ENCODE assay signal across 23 cellular contexts in the genomic region with DNA sequence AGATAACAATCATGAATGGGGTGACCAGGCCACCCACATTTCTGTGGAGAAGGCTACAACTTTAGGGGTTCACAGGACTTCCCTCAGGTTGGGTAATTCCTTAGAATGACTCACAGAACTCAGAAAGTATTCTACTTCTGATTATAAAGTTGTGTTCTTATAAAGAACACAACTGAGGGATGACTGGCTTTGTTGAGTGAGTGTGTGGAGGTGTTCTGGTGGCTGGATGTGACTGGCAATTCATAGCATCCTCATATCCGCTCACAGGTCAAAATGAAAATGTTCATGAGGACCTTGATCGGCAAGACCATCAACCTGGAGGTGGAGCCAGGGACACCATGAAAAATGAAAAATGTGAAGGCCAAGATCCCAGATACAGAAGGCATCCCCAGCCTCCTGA.
"Had no signal": no experiment of that assay in that cellular context is flagged by ENCODE, and none has a peak within 500 bp of the region (broad histone marks: within the 10 kb centered on the region; RNA-seq: fewer than 3 reads in every experiment).

No MANE protein-coding gene starts in this region.

- DNase-seq: activated B cell treated with CpG ODN at 0.5 μM for 24 hours; activated CD4-positive, alpha-beta T cell treated with anti-CD3 and anti-CD28 coated beads, Interleukin-2, amount 10 ng/mL, durations not matched to agents 7 days and 5 days; activated CD8-positive, alpha-beta memory T cell treated with anti-CD3 and anti-CD28 coated beads, Interleukin-2, amount 10 ng/mL, durations not matched to agents 7 days and 5 days; activated effector memory CD4-positive, alpha-beta T cell treated with anti-CD3 and anti-CD28 coated beads, Interleukin-2, amount 50 U/mL, for 16 hours; activated naive CD4-positive, alpha-beta T cell treated with Interleukin-2 at 50 U/mL for 16 hours; activated naive CD8-positive, alpha-beta T cell treated with anti-CD3 and anti-CD28 coated beads, Interleukin-2, amount 10 ng/mL, durations not matched to agents 7 days and 5 days; aorta; central memory CD4-positive, alpha-beta T cell; IMR-90; Kasumi-1; KBM-7; NCI-H1105 treated with DMSO at 0.1 percent for 48 hours; NCI-H1436 treated with DMSO at 0.1 percent for 48 hours; NCI-H187; NCI-H2081; NCI-H524; PC-3; SHP77 treated with DMSO at 0.1 percent for 48 hours; T-helper 17 cell; T1000 had no signal

- H3K4me3 Mint-ChIP-seq: activated B cell treated with CpG ODN at 0.5 μM for 24 hours; activated CD4-positive, alpha-beta T cell treated with anti-CD3 and anti-CD28 coated beads, Interleukin-2, amount 10 ng/mL, durations not matched to agents 7 days and 5 days; activated CD8-positive, alpha-beta memory T cell treated with anti-CD3 and anti-CD28 coated beads, Interleukin-2, amount 10 ng/mL, durations not matched to agents 7 days and 5 days; activated naive CD8-positive, alpha-beta T cell treated with anti-CD3 and anti-CD28 coated beads, Interleukin-2, amount 10 ng/mL, durations not matched to agents 7 days and 5 days; T-helper 17 cell had no signal

- H3K4me3 ChIP-seq: coronary artery had no signal

- FAIRE-seq: bronchial epithelial cell, TTC549 had no signal

- H3K27ac ChIP-seq: coronary artery had no signal

- H3K27ac Mint-ChIP-seq: activated B cell treated with CpG ODN at 0.5 μM for 24 hours; activated CD4-positive, alpha-beta T cell treated with anti-CD3 and anti-CD28 coated beads, Interleukin-2, amount 10 ng/mL, durations not matched to agents 7 days and 5 days; activated CD8-positive, alpha-beta memory T cell treated with anti-CD3 and anti-CD28 coated beads, Interleukin-2, amount 10 ng/mL, durations not matched to agents 7 days and 5 days; activated naive CD8-positive, alpha-beta T cell treated with anti-CD3 and anti-CD28 coated beads, Interleukin-2, amount 10 ng/mL, durations not matched to agents 7 days and 5 days; T-helper 17 cell had no signal

- H3K27me3 Mint-ChIP-seq: activated B cell treated with CpG ODN at 0.5 μM for 24 hours; activated CD4-positive, alpha-beta T cell treated with anti-CD3 and anti-CD28 coated beads, Interleukin-2, amount 10 ng/mL, durations not matched to agents 7 days and 5 days; activated CD8-positive, alpha-beta memory T cell treated with anti-CD3 and anti-CD28 coated beads, Interleukin-2, amount 10 ng/mL, durations not matched to agents 7 days and 5 days; activated naive CD8-positive, alpha-beta T cell treated with anti-CD3 and anti-CD28 coated beads, Interleukin-2, amount 10 ng/mL, durations not matched to agents 7 days and 5 days; T-helper 17 cell had no signal

- ATAC-seq: activated CD8-positive, alpha-beta memory T cell treated with anti-CD3 and anti-CD28 coated beads, Interleukin-2, amount 10 ng/mL, durations not matched to agents 7 days and 5 days; PC-3; T-helper 17 cell had no signal
